ENCODE assay signal across 7 cellular contexts in genomic region chr20:3209023-3209945, GRCh38. TPM values are rescaled to one million over a fixed set of nuclear protein-coding genes. Genes with fewer than 3 reads are reported as not detected.
DNase-seq lines count a peak whose midpoint lies in the region; ATAC-seq, FAIRE-seq and TF ChIP-seq lines count a peak whose summit lies in the region.

TSS of gene ITPA (plus strand) at chr20:3209498. CDS start at chr20:3209552, 54 bp downstream.

- no peaks in the 10 kb centered on the region for H3K27me3 Mint-ChIP-seq in IgD-negative memory B cell

- H3K4me3 ChIP-seq in right atrium auricular region (peak within 1 kb of the TSS; percentile 80 to 91), psoas muscle (peak within 1 kb of the TSS; percentile 97)

- peaks cover 3% of the 10 kb centered on the region for H3K36me3 Mint-ChIP-seq in IgD-negative memory B cell

- peaks cover 0 to 17% of the 10 kb centered on the region in 2 donors for H3K4me1 ChIP-seq in right atrium auricular region
- peaks cover 9% of the 10 kb centered on the region for H3K4me1 ChIP-seq in psoas muscle

- peak; percentile 76 for DNase-seq in GM12891 (ENCODE audit: insufficient read length, low spot score)
- peak; percentile 42 for DNase-seq in SW480 (ENCODE audit: low spot score)
- peak in 41 of 56 donors; percentile 20 to 72 (median 42) for DNase-seq in amygdala (lab: John Stamatoyannopoulos, UW)
- no peak for DNase-seq in right atrium auricular region (ENCODE audit: low spot score)
- DNase-seq in psoas muscle: peak; percentile 45 to 70

- H3K4me1 Mint-ChIP-seq in IgD-negative memory B cell: peaks cover 13 to 16% (median 15%) of the 10 kb centered on the region in 3 donors

- H3K27me3 ChIP-seq in right atrium auricular region (no peaks in the 10 kb centered on the region), psoas muscle (ENCODE audit: insufficient read depth in 3 of 3, low read length in 2 of 3) (peaks cover 0 to 2% (median 0%) of the 10 kb centered on the region in 3 donors)

- H3K27ac ChIP-seq in right atrium auricular region: peak within 1 kb of the TSS; percentile 79 to 81
- H3K27ac ChIP-seq in psoas muscle: peak within 1 kb of the TSS; percentile 84

- WGBS in psoas muscle, 3 donors: 1% methylated on average over 53 to 55 of the region's 55 CpGs

- peak within 1 kb of the TSS; percentile 36 to 97 (median 94) for H3K27ac Mint-ChIP-seq in IgD-negative memory B cell

- ATAC-seq in psoas muscle: peak; percentile 42 to 75 (median 60)
- no peak for ATAC-seq in GM21381 (IDR thresholded peaks at IDR 0.05; ENCODE audit: unreplicated experiment)

- peak; percentile 65; the same call in 1 of the 2 replicates for TF ChIP-seq POLR2A in GM12891 (IDR thresholded peaks at IDR 0.05; ENCODE audit: low read depth, low read length)

- intact Hi-C loops in psoas muscle (cut with DNase I): loop anchor here (1.0 to 10.0 kb wide), 2 partner anchors 91 to 164 kb away; partner anchors contain the start of genes GNRH2 (in 1 of the 2) and MRPS26 (in 1 of the 2)

- no peaks in the 10 kb centered on the region for H3K9me3 ChIP-seq in right atrium auricular region
- no peaks in the 10 kb centered on the region for H3K9me3 ChIP-seq in psoas muscle

- H3K36me3 ChIP-seq in right atrium auricular region: peaks cover 5% of the 10 kb centered on the region
- H3K36me3 ChIP-seq in psoas muscle (ENCODE audit: insufficient read depth in 1 of 2, low read depth in 1 of 2): peaks cover 0 to 14% of the 10 kb centered on the region in 2 donors

- FAIRE-seq in GM12891 (lab: Jason Lieb, UNC): peak; percentile 92

- TF ChIP-seq CTCF in right atrium auricular region (IDR thresholded peaks at IDR 0.05): no peak
- TF ChIP-seq CTCF in psoas muscle (IDR thresholded peaks at IDR 0.05): no peak

- H3K4me3 Mint-ChIP-seq in IgD-negative memory B cell: peak within 1 kb of the TSS; percentile 88 to 99 (median 98)

- H3K9me3 Mint-ChIP-seq in IgD-negative memory B cell: no peaks in the 10 kb centered on the region

TF ChIP-seq in GM12891, 5 proteins besides CTCF, POLR2A, EP300 and RAD21:
- TF ChIP-seq POU2F2 (IDR thresholded peaks at IDR 0.05; ENCODE audit: low read depth, low read length) (peak; percentile 36; the same call in 1 of the 2 replicates), POLR2AphosphoS5 (IDR thresholded peaks at IDR 0.05; ENCODE audit: low read depth, low read length) (peak; percentile 69), PAX5 (IDR thresholded peaks at IDR 0.05; ENCODE audit: insufficient read depth, low read length, severe bottlenecking) (no peak), SPI1 (IDR thresholded peaks at IDR 0.05; ENCODE audit: low read depth, low read length) (no peak), TAF1 (IDR thresholded peaks at IDR 0.05; ENCODE audit: low read depth, low read length) (peak; percentile 70; the same call in 1 of the 2 replicates)

RNA-seq across cellular contexts. Expression of gene ITPA, which starts in this region (rescaled TPM):
- polyA plus RNA-seq in GM12891 (2012; ENCODE audit: low read depth, missing spikeins): 62.5 TPM
- polyA plus RNA-seq in IgD-negative memory B cell: 49.3 TPM
- 10 to 100 TPM; 17.4 to 21.4 TPM for total RNA-seq in right atrium auricular region
- 10 to 100 TPM; 19.6 to 26.0 (median 23.9) TPM for total RNA-seq in psoas muscle
- polyA plus RNA-seq in psoas muscle: 10 to 100 TPM; 28.4 to 83.9 (median 41.0) TPM
